Comparison of ENCODE assay signal across 1 cellular context in the genomic region with DNA sequence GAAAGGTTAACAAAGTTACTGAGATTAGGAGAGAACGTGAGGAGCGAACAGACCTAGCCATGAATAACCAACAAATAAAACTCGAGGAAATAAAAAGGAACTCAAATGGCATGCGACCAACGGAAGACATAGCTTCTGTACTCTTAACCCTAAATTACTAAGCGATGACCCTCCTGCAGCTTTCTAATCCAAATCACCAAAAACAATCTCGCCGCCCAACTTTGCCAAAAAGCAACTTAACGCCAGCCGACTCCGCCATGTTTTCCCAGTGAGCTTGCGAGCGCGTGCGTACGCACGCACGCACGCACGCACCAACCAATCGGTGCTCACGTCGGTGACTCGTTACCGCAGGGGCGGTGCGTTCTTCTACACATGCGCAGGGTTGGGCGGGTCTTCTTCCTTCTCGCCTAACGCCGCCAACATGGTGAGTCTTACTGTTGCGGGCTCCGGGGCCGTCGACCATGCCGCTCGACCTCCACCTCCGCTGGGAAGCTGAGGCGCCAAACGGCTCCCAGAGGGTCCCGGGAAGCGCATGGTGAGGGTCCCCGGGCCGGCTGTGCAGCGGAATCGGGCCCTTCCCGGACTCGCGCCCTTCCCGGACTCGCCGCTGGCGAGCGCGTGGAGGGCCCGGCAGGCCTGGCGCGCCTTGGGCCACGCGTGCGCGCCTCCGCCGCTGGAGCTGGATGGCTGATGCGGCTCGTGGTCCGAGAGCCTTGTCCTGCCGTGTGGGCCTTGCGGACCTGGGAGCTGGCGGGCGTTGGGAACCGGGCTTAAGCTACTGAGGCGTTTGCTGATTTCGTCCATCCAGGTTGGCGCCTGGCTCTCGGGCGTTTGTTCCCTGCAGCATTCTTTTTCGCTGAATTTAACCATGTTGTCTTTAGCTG.
TF ChIP-seq lines count a peak whose summit lies in the region.

A gene (plus strand): TSS at position 400 of the 884 bp plus-strand sequence. CDS start 133 bp downstream, at position 533.

TF ChIP-seq in K562, 482 proteins besides CTCF, POLR2A, EP300 and RAD21 (continued from another document and continues in another):
- TF ChIP-seq, protein P1, sequence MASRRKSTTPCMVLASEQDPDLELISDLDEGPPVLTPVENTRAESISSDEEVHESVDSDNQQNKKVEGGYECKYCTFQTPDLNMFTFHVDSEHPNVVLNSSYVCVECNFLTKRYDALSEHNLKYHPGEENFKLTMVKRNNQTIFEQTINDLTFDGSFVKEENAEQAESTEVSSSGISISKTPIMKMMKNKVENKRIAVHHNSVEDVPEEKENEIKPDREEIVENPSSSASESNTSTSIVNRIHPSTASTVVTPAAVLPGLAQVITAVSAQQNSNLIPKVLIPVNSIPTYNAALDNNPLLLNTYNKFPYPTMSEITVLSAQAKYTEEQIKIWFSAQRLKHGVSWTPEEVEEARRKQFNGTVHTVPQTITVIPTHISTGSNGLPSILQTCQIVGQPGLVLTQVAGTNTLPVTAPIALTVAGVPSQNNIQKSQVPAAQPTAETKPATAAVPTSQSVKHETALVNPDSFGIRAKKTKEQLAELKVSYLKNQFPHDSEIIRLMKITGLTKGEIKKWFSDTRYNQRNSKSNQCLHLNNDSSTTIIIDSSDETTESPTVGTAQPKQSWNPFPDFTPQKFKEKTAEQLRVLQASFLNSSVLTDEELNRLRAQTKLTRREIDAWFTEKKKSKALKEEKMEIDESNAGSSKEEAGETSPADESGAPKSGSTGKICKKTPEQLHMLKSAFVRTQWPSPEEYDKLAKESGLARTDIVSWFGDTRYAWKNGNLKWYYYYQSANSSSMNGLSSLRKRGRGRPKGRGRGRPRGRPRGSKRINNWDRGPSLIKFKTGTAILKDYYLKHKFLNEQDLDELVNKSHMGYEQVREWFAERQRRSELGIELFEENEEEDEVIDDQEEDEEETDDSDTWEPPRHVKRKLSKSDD (conservative IDR thresholded peaks at IDR 0.05; ENCODE audit: low read length): no peak
- TF ChIP-seq, protein P2, sequence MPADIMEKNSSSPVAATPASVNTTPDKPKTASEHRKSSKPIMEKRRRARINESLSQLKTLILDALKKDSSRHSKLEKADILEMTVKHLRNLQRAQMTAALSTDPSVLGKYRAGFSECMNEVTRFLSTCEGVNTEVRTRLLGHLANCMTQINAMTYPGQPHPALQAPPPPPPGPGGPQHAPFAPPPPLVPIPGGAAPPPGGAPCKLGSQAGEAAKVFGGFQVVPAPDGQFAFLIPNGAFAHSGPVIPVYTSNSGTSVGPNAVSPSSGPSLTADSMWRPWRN (IDR thresholded peaks at IDR 0.05; ENCODE audit: low read depth): no peak
- TF ChIP-seq GATA2 (CRISPR knock-in tag; IDR thresholded peaks at IDR 0.05) (peak; percentile 34; the same call in 1 of the 2 replicates), ETS2 (tag; IDR thresholded peaks at IDR 0.05; ENCODE audit: borderline replicate concordance, poor library complexity, severe bottlenecking) (no peak), CAMTA2 (CRISPR knock-in tag; conservative IDR thresholded peaks at IDR 0.05) (peak; percentile 84; the same call in 1 of the 2 replicates), NR2C2 (CRISPR knock-in tag; IDR thresholded peaks at IDR 0.05) (peak; percentile 83), NR2C2 (tag; IDR thresholded peaks at IDR 0.05) (peak; percentile 63; the same call in 1 of the 2 replicates), NFRKB (IDR thresholded peaks at IDR 0.05; ENCODE audit: low read depth) (peak; percentile 98), NFE2 (IDR thresholded peaks at IDR 0.05; ENCODE audit: low read depth) (0 out of 2 replicates have a peak, but pooled peaks have one; percentile 3), FOXK2 (conservative IDR thresholded peaks at IDR 0.05 in 1 of 2, IDR thresholded peaks at IDR 0.05 in 1 of 2; ENCODE audit: low read depth in 2 of 2) (peak; percentile 91 to 96), MCM5 (IDR thresholded peaks at IDR 0.05; ENCODE audit: low read depth) (no peak), RBM39 (optimal IDR thresholded peaks at IDR 0.05; ENCODE audit: low read depth, low read length) (no peak), CBX5 (IDR thresholded peaks at IDR 0.05; ENCODE audit: borderline replicate concordance, low read depth) (no peak), ARNT (IDR thresholded peaks at IDR 0.05) (peak in 1 of 2 experiments; percentile 70; a peak in 2 of 4 replicates), ZNF79 (CRISPR knock-in tag; IDR thresholded peaks at IDR 0.05; ENCODE audit: low read depth) (no peak), ZNF41 (CRISPR knock-in tag; conservative IDR thresholded peaks at IDR 0.05) (no peak), HMGN3 (IDR thresholded peaks at IDR 0.05; ENCODE audit: borderline replicate concordance, extremely low read depth, insufficient read length, low read depth, low read length) (no peak), HDAC8 (tag; IDR thresholded peaks at IDR 0.05) (0 out of 2 replicates have a peak, but pooled peaks have one; percentile 45), HNRNPUL1 (IDR thresholded peaks at IDR 0.05; ENCODE audit: low read length) (no peak), KLF1 (tag; IDR thresholded peaks at IDR 0.05) (peak; percentile 56; the same call in 1 of the 2 replicates), DNMT1 (IDR thresholded peaks at IDR 0.05) (no peak), SIRT6 (IDR thresholded peaks at IDR 0.05; ENCODE audit: low read depth, low read length) (no peak), ZNF134 (CRISPR knock-in tag; conservative IDR thresholded peaks at IDR 0.05) (no peak), RCOR1 (IDR thresholded peaks at IDR 0.05; ENCODE audit: borderline replicate concordance in 1 of 2, low read depth in 2 of 2, low read length in 2 of 2) (no peak; a peak in 2 of 4 replicates), ARID1B (IDR thresholded peaks at IDR 0.05) (0 out of 2 replicates have a peak, but pooled peaks have one; percentile 17), PHF20 (IDR thresholded peaks at IDR 0.05; ENCODE audit: partially characterized antibody) (peak; percentile 74), ZFP30 (CRISPR knock-in tag; IDR thresholded peaks at IDR 0.05; ENCODE audit: borderline replicate concordance) (no peak), SNIP1 (IDR thresholded peaks at IDR 0.05; ENCODE audit: low read depth) (no peak), ZBTB1 (CRISPR knock-in tag; IDR thresholded peaks at IDR 0.05; ENCODE audit: borderline replicate concordance, low read depth) (no peak), PRPF4 (IDR thresholded peaks at IDR 0.05; ENCODE audit: insufficient read depth, low read depth, low read length, poor library complexity, severe bottlenecking) (peak; percentile 78), RHOXF2B (CRISPR knock-in tag; conservative IDR thresholded peaks at IDR 0.05) (no peak), JUNB (CRISPR knock-in tag; conservative IDR thresholded peaks at IDR 0.05) (no peak), POLR3A (IDR thresholded peaks at IDR 0.05; ENCODE audit: borderline replicate concordance, extremely low read depth, insufficient read depth, insufficient read length) (no peak), TAF7 (tag; IDR thresholded peaks at IDR 0.05) (peak; percentile 93), MEF2D (tag; conservative IDR thresholded peaks at IDR 0.05; ENCODE audit: low read depth) (0 out of 2 replicates have a peak, but pooled peaks have one; percentile 39), RUNX1 (IDR thresholded peaks at IDR 0.05; ENCODE audit: low read depth) (0 out of 2 replicates have a peak, but pooled peaks have one; percentile 43), RNF2 (IDR thresholded peaks at IDR 0.05) (no peak), C11orf30 (IDR thresholded peaks at IDR 0.05; ENCODE audit: low read depth) (peak; percentile 96), EGR1 (conservative IDR thresholded peaks at IDR 0.05) (peak; percentile 92)
- TF ChIP-seq, protein P3, sequence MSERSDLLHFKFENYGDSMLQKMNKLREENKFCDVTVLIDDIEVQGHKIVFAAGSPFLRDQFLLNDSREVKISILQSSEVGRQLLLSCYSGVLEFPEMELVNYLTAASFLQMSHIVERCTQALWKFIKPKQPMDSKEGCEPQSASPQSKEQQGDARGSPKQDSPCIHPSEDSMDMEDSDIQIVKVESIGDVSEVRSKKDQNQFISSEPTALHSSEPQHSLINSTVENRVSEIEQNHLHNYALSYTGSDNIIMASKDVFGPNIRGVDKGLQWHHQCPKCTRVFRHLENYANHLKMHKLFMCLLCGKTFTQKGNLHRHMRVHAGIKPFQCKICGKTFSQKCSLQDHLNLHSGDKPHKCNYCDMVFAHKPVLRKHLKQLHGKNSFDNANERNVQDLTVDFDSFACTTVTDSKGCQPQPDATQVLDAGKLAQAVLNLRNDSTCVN (CRISPR knock-in tag; IDR thresholded peaks at IDR 0.05): no peak
- TF ChIP-seq, protein P4, sequence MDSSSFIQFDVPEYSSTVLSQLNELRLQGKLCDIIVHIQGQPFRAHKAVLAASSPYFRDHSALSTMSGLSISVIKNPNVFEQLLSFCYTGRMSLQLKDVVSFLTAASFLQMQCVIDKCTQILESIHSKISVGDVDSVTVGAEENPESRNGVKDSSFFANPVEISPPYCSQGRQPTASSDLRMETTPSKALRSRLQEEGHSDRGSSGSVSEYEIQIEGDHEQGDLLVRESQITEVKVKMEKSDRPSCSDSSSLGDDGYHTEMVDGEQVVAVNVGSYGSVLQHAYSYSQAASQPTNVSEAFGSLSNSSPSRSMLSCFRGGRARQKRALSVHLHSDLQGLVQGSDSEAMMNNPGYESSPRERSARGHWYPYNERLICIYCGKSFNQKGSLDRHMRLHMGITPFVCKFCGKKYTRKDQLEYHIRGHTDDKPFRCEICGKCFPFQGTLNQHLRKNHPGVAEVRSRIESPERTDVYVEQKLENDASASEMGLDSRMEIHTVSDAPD (CRISPR knock-in tag; IDR thresholded peaks at IDR 0.05): no peak
- TF ChIP-seq, protein P5, sequence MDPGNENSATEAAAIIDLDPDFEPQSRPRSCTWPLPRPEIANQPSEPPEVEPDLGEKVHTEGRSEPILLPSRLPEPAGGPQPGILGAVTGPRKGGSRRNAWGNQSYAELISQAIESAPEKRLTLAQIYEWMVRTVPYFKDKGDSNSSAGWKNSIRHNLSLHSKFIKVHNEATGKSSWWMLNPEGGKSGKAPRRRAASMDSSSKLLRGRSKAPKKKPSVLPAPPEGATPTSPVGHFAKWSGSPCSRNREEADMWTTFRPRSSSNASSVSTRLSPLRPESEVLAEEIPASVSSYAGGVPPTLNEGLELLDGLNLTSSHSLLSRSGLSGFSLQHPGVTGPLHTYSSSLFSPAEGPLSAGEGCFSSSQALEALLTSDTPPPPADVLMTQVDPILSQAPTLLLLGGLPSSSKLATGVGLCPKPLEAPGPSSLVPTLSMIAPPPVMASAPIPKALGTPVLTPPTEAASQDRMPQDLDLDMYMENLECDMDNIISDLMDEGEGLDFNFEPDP (CRISPR knock-in tag; IDR thresholded peaks at IDR 0.05): no peak
- TF ChIP-seq, protein P6, sequence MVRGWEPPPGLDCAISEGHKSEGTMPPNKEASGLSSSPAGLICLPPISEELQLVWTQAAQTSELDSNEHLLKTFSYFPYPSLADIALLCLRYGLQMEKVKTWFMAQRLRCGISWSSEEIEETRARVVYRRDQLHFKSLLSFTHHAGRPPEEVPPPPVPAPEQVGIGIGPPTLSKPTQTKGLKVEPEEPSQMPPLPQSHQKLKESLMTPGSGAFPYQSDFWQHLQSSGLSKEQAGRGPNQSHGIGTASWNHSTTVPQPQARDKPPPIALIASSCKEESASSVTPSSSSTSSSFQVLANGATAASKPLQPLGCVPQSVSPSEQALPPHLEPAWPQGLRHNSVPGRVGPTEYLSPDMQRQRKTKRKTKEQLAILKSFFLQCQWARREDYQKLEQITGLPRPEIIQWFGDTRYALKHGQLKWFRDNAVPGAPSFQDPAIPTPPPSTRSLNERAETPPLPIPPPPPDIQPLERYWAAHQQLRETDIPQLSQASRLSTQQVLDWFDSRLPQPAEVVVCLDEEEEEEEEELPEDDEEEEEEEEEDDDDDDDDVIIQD (CRISPR knock-in tag; IDR thresholded peaks at IDR 0.05): no peak
- TF ChIP-seq, protein P7, sequence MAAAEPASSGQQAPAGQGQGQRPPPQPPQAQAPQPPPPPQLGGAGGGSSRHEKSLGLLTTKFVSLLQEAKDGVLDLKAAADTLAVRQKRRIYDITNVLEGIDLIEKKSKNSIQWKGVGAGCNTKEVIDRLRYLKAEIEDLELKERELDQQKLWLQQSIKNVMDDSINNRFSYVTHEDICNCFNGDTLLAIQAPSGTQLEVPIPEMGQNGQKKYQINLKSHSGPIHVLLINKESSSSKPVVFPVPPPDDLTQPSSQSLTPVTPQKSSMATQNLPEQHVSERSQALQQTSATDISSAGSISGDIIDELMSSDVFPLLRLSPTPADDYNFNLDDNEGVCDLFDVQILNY (CRISPR knock-in tag; IDR thresholded peaks at IDR 0.05): peak; percentile 97
- TF ChIP-seq, protein P8, sequence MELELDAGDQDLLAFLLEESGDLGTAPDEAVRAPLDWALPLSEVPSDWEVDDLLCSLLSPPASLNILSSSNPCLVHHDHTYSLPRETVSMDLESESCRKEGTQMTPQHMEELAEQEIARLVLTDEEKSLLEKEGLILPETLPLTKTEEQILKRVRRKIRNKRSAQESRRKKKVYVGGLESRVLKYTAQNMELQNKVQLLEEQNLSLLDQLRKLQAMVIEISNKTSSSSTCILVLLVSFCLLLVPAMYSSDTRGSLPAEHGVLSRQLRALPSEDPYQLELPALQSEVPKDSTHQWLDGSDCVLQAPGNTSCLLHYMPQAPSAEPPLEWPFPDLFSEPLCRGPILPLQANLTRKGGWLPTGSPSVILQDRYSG (tag; conservative IDR thresholded peaks at IDR 0.05; ENCODE audit: low read depth): no peak
- TF ChIP-seq, protein P9, sequence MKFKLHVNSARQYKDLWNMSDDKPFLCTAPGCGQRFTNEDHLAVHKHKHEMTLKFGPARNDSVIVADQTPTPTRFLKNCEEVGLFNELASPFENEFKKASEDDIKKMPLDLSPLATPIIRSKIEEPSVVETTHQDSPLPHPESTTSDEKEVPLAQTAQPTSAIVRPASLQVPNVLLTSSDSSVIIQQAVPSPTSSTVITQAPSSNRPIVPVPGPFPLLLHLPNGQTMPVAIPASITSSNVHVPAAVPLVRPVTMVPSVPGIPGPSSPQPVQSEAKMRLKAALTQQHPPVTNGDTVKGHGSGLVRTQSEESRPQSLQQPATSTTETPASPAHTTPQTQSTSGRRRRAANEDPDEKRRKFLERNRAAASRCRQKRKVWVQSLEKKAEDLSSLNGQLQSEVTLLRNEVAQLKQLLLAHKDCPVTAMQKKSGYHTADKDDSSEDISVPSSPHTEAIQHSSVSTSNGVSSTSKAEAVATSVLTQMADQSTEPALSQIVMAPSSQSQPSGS (CRISPR knock-in tag; IDR thresholded peaks at IDR 0.05): no peak; the same call in 1 of the 2 replicates
- TF ChIP-seq, protein P10, sequence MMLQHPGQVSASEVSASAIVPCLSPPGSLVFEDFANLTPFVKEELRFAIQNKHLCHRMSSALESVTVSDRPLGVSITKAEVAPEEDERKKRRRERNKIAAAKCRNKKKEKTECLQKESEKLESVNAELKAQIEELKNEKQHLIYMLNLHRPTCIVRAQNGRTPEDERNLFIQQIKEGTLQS (IDR thresholded peaks at IDR 0.05): no peak
- TF ChIP-seq, protein P10 (CRISPR knock-in tag; conservative IDR thresholded peaks at IDR 0.05): peak; percentile 75; the same call in 1 of the 2 replicates
- TF ChIP-seq, protein P11, sequence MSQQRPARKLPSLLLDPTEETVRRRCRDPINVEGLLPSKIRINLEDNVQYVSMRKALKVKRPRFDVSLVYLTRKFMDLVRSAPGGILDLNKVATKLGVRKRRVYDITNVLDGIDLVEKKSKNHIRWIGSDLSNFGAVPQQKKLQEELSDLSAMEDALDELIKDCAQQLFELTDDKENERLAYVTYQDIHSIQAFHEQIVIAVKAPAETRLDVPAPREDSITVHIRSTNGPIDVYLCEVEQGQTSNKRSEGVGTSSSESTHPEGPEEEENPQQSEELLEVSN (IDR thresholded peaks at IDR 0.05; ENCODE audit: borderline replicate concordance in 1 of 2, extremely low read depth in 1 of 2, insufficient read depth in 1 of 2, insufficient read length in 1 of 2, low read depth in 1 of 2, low read length in 1 of 2, poor library complexity in 1 of 2, severe bottlenecking in 1 of 2): peak; percentile 56 to 83
